ENCODE assay signal across 32 cellular contexts in genomic region chr2:185892484-185892883, GRCh38.
"Had no signal": no experiment of that assay in that cellular context is flagged by ENCODE, and none has a peak within 500 bp of the region (broad histone marks: within the 10 kb centered on the region; RNA-seq: fewer than 3 reads in every experiment).

No MANE protein-coding gene starts in this region.

- H3K27me3 ChIP-seq: neural progenitor cell, ovary, right lobe of liver, sigmoid colon, spleen, suprapubic skin, testis, tibial artery, transverse colon, upper lobe of right lung, uterus had no signal

- H3K9me3 ChIP-seq: ovary, psoas muscle, right lobe of liver, sigmoid colon, spleen, suprapubic skin, testis, tibial artery, transverse colon, upper lobe of right lung, uterus had no signal

- H3K4me3 ChIP-seq: neural progenitor cell, ovary, psoas muscle, right lobe of liver, sigmoid colon, skin epidermis, smooth muscle cell, spleen, suprapubic skin, testis, tibial artery, transverse colon, upper lobe of right lung, uterus had no signal

- H3K9me3 Mint-ChIP-seq: nephron; neural progenitor cell; stimulated activated memory B cell treated with anti-CD40 and anti-IgM and Interleukin-4, amounts not matched to agents 10 μg/mL and 1 μg/mL and 100 μg/mL, for 72 hours; stimulated activated naive CD8-positive, alpha-beta T cell treated with anti-CD3 and anti-CD28 coated beads, Interleukin-15, amount 100 ng/mL, for 72 hours; type B pancreatic cell had no signal

- H3K27ac ChIP-seq: neural progenitor cell, ovary, parathyroid adenoma, psoas muscle, right lobe of liver, sigmoid colon, skin epidermis, spleen, suprapubic skin, testis, tibial artery, transverse colon, upper lobe of right lung, uterus had no signal

- H3K4me3 Mint-ChIP-seq: natural killer cell; nephron; neural progenitor cell; stimulated activated memory B cell treated with anti-CD40 and anti-IgM and Interleukin-4, amounts not matched to agents 10 μg/mL and 1 μg/mL and 100 μg/mL, for 72 hours; stimulated activated naive CD8-positive, alpha-beta T cell treated with anti-CD3 and anti-CD28 coated beads, Interleukin-15, amount 100 ng/mL, for 72 hours; type B pancreatic cell had no signal

- H3K79me2 ChIP-seq: parathyroid adenoma had no signal

- H3K4me2 ChIP-seq: neural progenitor cell, smooth muscle cell had no signal

- H2AFZ ChIP-seq: neural progenitor cell, parathyroid adenoma had no signal

- H3K36me3 ChIP-seq: neural progenitor cell, ovary, right lobe of liver, sigmoid colon, spleen, suprapubic skin, tibial artery, upper lobe of right lung, uterus had no signal

- H3K27ac Mint-ChIP-seq: natural killer cell; nephron; neural progenitor cell; progenitor cell of endocrine pancreas; stimulated activated memory B cell treated with anti-CD40 and anti-IgM and Interleukin-4, amounts not matched to agents 10 μg/mL and 1 μg/mL and 100 μg/mL, for 72 hours; stimulated activated naive CD8-positive, alpha-beta T cell treated with anti-CD3 and anti-CD28 coated beads, Interleukin-15, amount 100 ng/mL, for 72 hours; type B pancreatic cell had no signal

- H3K4me1 Mint-ChIP-seq: natural killer cell; nephron; neural progenitor cell; stimulated activated memory B cell treated with anti-CD40 and anti-IgM and Interleukin-4, amounts not matched to agents 10 μg/mL and 1 μg/mL and 100 μg/mL, for 72 hours; stimulated activated naive CD8-positive, alpha-beta T cell treated with anti-CD3 and anti-CD28 coated beads, Interleukin-15, amount 100 ng/mL, for 72 hours had no signal

- H3K9ac ChIP-seq: neural progenitor cell, parathyroid adenoma had no signal

- ATAC-seq: natural killer cell; psoas muscle; right cardiac atrium; stimulated activated memory B cell treated with anti-CD40 and anti-IgM and Interleukin-4, amounts not matched to agents 10 μg/mL and 1 μg/mL and 100 μg/mL, for 72 hours; stimulated activated naive CD8-positive, alpha-beta T cell treated with anti-CD3 and anti-CD28 coated beads, Interleukin-15, amount 100 ng/mL, for 72 hours; stimulated activated naive CD8-positive, alpha-beta T cell treated with anti-CD3 and anti-CD28 coated beads, Interleukin-15, Interleukin-2, amounts not matched to agents 100 U/mL and 50 U/mL, for 24 hours; upper lobe of right lung had no signal

- H3K27me3 Mint-ChIP-seq: progenitor cell of endocrine pancreas; stimulated activated memory B cell treated with anti-CD40 and anti-IgM and Interleukin-4, amounts not matched to agents 10 μg/mL and 1 μg/mL and 100 μg/mL, for 72 hours; stimulated activated naive CD8-positive, alpha-beta T cell treated with anti-CD3 and anti-CD28 coated beads, Interleukin-15, amount 100 ng/mL, for 72 hours; type B pancreatic cell had no signal

- H3K4me1 ChIP-seq: neural progenitor cell, parathyroid adenoma, psoas muscle, sigmoid colon, spleen, suprapubic skin, testis, tibial artery, upper lobe of right lung, uterus had no signal

- DNase-seq: natural killer cell; occipital lobe; ovary; posterior cingulate gyrus; psoas muscle; right cardiac atrium; right lobe of liver; sigmoid colon; spleen; stimulated activated CD4-positive, alpha-beta T cell treated with anti-CD3 and anti-CD28 coated beads, Interleukin-12 subunit alpha, Interleukin-12 subunit beta, amount 100 ng/mL, for 4 hours; stimulated activated CD4-positive, alpha-beta T cell treated with anti-CD3 and anti-CD28 coated beads, Interleukin-1b, Interleukin-23, amount 100 ng/mL, for 48 hours; stimulated activated CD4-positive, alpha-beta T cell treated with anti-CD3 and anti-CD28 coated beads, Interleukin-4, amount 100 ng/mL, for 1 hour; stimulated activated CD4-positive, alpha-beta T cell treated with anti-CD3 and anti-CD28 coated beads, Interleukin-4, amount 100 ng/mL, for 4 hours; stimulated activated CD8-positive, alpha-beta memory T cell treated with anti-CD3 and anti-CD28 coated beads, Interleukin-4, amount 100 ng/mL, for 48 hours; stimulated activated naive CD4-positive, alpha-beta T cell; stimulated activated naive CD8-positive, alpha-beta T cell treated with anti-CD3 and anti-CD28 coated beads, Interleukin-15, amount 100 ng/mL, for 72 hours; stimulated activated naive CD8-positive, alpha-beta T cell treated with anti-CD3 and anti-CD28 coated beads, Interleukin-15, Interleukin-2, amounts not matched to agents 100 U/mL and 50 U/mL, for 24 hours; substantia nigra; testis; tibial artery; transverse colon; upper lobe of right lung; uterus had no signal

- H3K36me3 Mint-ChIP-seq: natural killer cell; neural progenitor cell; stimulated activated memory B cell treated with anti-CD40 and anti-IgM and Interleukin-4, amounts not matched to agents 10 μg/mL and 1 μg/mL and 100 μg/mL, for 72 hours; type B pancreatic cell had no signal
